ENCODE assay signal across 28 cellular contexts in genomic region chr7:37534893-37535610, GRCh38.
DNase-seq lines count a peak whose midpoint lies in the region; ATAC-seq and FAIRE-seq lines count a peak whose summit lies in the region.
"Had no signal": no experiment of that assay in that cellular context is flagged by ENCODE, and none has a peak within 500 bp of the region (broad histone marks: within the 10 kb centered on the region; RNA-seq: fewer than 3 reads in every experiment).

No MANE protein-coding gene starts in this region.

- 58% methylated on average over 7 of the region's 7 CpGs for whole genome bisulfite sequencing in HUES64

- H3K9ac ChIP-seq in HUES64 (ENCODE audit: low read depth, low read length): no peak overlapping the region

- no peak for FAIRE-seq in RCC 7860 (lab: Jason Lieb, UNC)
- FAIRE-seq: GM18507 had no signal

- H3K27ac ChIP-seq in HUES64 (ENCODE audit: low read depth, low read length): peak overlapping the region; percentile 5; the same call in 1 of the 2 replicates
- H3K27ac ChIP-seq: breast epithelium, skin epidermis, tibial artery had no signal

- H3K9me3 ChIP-seq in HUES64 (ENCODE audit: insufficient read depth, low read depth, low read length): 0 out of 2 replicates have a peak, but pooled peaks cover 6% of the 10 kb centered on the region
- H3K9me3 ChIP-seq: BE2C, breast epithelium, tibial artery had no signal

- no peaks in the 10 kb centered on the region for H3K27me3 ChIP-seq in HUES64 (ENCODE audit: insufficient read depth, low read length)
- H3K27me3 ChIP-seq: BE2C, breast epithelium, tibial artery had no signal

- no peak overlapping the region for H3K4me3 ChIP-seq in HUES64 (ENCODE audit: low read length)
- H3K4me3 ChIP-seq: breast epithelium, skin epidermis, tibial artery had no signal

- intact Hi-C loops in sciatic nerve (cut with DNase I): no loop called here

- DNase-seq in NCI-H446 treated with DMSO at 0.1 percent for 48 hours (lab: John Stamatoyannopoulos, UW) (peak; percentile 12), foreskin melanocyte (peak; percentile 42), sciatic nerve (ENCODE audit: low spot score) (no peak), RCC 7860 (ENCODE audit: low spot score) (no peak), MV-4-11 (lab: John Stamatoyannopoulos, UW) (no peak), NCI-H1436 treated with DMSO at 0.1 percent for 48 hours (lab: John Stamatoyannopoulos, UW) (no peak)
- DNase-seq: ACHN; activated B cell treated with CpG ODN at 0.5 μM for 24 hours; activated CD4-positive, alpha-beta T cell treated with anti-CD3 and anti-CD28 coated beads, Interleukin-2, amount 10 ng/mL, durations not matched to agents 7 days and 5 days; activated effector memory CD4-positive, alpha-beta T cell treated with Interleukin-2 at 50 U/mL for 16 hours; BE2C; CD8-positive, alpha-beta T cell; EL; HCEC 1CT; left colon; NCI-H1048; NCI-H187 treated with DMSO at 0.1 percent for 48 hours; NCI-H2227 treated with DMSO at 0.1 percent for 48 hours; nephron progenitor cell; OCI-M1; retina; tibial artery had no signal

- H3K36me3 ChIP-seq in HUES64 (ENCODE audit: insufficient read depth, low read length): no peaks in the 10 kb centered on the region
- H3K36me3 ChIP-seq: BE2C, breast epithelium, tibial artery had no signal

- H3K4me1 ChIP-seq in HUES64 (ENCODE audit: insufficient read depth, low read length): peaks cover 25% of the 10 kb centered on the region
- H3K4me1 ChIP-seq: BE2C, breast epithelium had no signal

- peak; percentile 70 for ATAC-seq in sciatic nerve
- no peak for ATAC-seq in HG03520 (IDR thresholded peaks at IDR 0.05; ENCODE audit: unreplicated experiment)
- ATAC-seq: activated naive CD4-positive, alpha-beta T cell treated with anti-CD3 and anti-CD28 coated beads, Interleukin-2, amount 50 U/mL, for 72 hours; CD8-positive, alpha-beta T cell; left colon had no signal

Comparison
In these comparisons a context has a peak if more than half of its experiments do, and no peak if none do; other contexts are left out.
1. DNase-seq: peak in NCI-H446 treated with DMSO at 0.1 percent for 48 hours (single experiment) and foreskin melanocyte (single experiment); none in sciatic nerve (single experiment), RCC 7860 (single experiment), MV-4-11 (single experiment) and NCI-H1436 treated with DMSO at 0.1 percent for 48 hours (single experiment).